In the genomic region with DNA sequence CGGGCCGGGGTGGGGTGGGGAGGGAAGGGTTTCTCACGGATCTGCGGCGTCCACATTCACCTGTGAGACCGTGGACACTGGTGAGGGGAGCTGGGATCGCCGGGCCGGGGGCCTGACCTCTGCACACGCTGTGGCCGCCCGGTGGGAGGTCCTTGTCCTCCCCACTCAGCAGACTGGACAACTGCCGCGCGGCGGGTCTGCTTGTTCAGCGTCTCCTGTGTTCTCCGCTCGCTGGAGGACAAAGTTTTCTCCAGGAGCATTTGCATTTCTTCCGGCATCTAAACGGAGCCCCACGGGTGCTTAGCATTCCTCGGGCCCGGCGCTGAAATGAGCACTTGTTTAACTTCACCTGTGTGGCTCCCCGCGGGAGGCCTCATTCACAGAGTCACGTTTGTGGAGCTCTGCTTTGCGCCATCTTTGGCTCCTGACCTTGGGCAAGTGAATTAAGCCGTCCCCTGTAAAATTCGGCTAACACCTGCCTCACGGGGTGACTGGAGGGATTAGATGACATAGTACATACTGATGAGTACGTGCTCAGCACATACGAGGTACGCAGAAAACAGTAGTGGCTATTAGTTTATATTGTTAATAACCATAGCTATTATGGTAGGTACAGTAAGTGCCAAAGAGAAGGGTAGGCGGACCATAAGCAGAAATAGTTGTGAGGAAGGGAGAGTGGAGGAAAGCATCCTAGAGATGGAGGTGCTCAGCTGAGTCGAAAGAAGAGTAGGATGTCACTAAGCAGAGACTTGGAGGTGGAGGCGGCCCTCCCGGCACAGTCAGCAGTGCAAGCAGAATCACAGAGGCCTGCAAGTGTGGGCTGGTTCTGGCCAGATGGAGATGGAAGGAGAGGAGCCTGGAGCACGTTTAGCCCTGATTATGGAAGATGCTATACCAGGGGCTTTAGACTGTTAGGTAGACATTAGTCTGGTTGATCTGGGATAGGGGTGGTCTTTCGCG, we compare ENCODE assay signal across 8 cellular contexts. TPM values are rescaled to one million over a fixed set of nuclear protein-coding genes. Genes with fewer than 3 reads are reported as not detected.
A peak's percentile ranks its signal among the peaks of the same experiment; 100 is the strongest.
DNase-seq lines count a peak whose midpoint lies in the region; ATAC-seq and TF ChIP-seq lines count a peak whose summit lies in the region.

No MANE protein-coding gene starts in this region.

- TSS peak; percentile 18 for BruUV-seq in MCF 10A (replicated peaks; lab: Mats Ljungman, UMichigan)

- no peaks in the 10 kb centered on the region for H3K9me3 Mint-ChIP-seq in activated CD4-positive, alpha-beta T cell treated with anti-CD3 and anti-CD28 coated beads for 36 hours (ENCODE audit: low read depth)
- H3K9me3 Mint-ChIP-seq in MCF 10A (ENCODE audit: unreplicated experiment) = no peaks in the 10 kb centered on the region
- no peaks in the 10 kb centered on the region for H3K9me3 Mint-ChIP-seq in stimulated activated naive B cell treated with anti-CD40 and anti-IgM and Interleukin-4, amounts not matched to agents 10 μg/mL and 1 μg/mL and 100 μg/mL, for 72 hours

- peaks cover 35% of the 10 kb centered on the region for H3K4me1 Mint-ChIP-seq in activated CD4-positive, alpha-beta T cell treated with anti-CD3 and anti-CD28 coated beads for 36 hours
- H3K4me1 Mint-ChIP-seq in MCF 10A (ENCODE audit: insufficient read depth, unreplicated experiment) = peaks cover 14% of the 10 kb centered on the region
- peaks cover 24 to 38% of the 10 kb centered on the region in 2 donors for H3K4me1 Mint-ChIP-seq in stimulated activated naive B cell treated with anti-CD40 and anti-IgM and Interleukin-4, amounts not matched to agents 10 μg/mL and 1 μg/mL and 100 μg/mL, for 72 hours

- peak overlapping the region; percentile 99 for H3K4me3 Mint-ChIP-seq in activated CD4-positive, alpha-beta T cell treated with anti-CD3 and anti-CD28 coated beads for 36 hours
- peak overlapping the region; percentile 91 for H3K4me3 Mint-ChIP-seq in MCF 10A (ENCODE audit: unreplicated experiment)
- peak overlapping the region; percentile 89 to 93 for H3K4me3 Mint-ChIP-seq in stimulated activated naive B cell treated with anti-CD40 and anti-IgM and Interleukin-4, amounts not matched to agents 10 μg/mL and 1 μg/mL and 100 μg/mL, for 72 hours

- no peaks in the 10 kb centered on the region for H3K27me3 Mint-ChIP-seq in activated CD4-positive, alpha-beta T cell treated with anti-CD3 and anti-CD28 coated beads for 36 hours
- H3K27me3 Mint-ChIP-seq in MCF 10A (ENCODE audit: insufficient read depth, unreplicated experiment) = no peaks in the 10 kb centered on the region
- H3K27me3 Mint-ChIP-seq in stimulated activated naive B cell treated with anti-CD40 and anti-IgM and Interleukin-4, amounts not matched to agents 10 μg/mL and 1 μg/mL and 100 μg/mL, for 72 hours = no peaks in the 10 kb centered on the region

- H3K36me3 Mint-ChIP-seq in activated CD4-positive, alpha-beta T cell treated with anti-CD3 and anti-CD28 coated beads for 36 hours (ENCODE audit: low read depth) = peaks cover 42% of the 10 kb centered on the region
- peaks cover 46% of the 10 kb centered on the region for H3K36me3 Mint-ChIP-seq in MCF 10A (ENCODE audit: insufficient read depth, unreplicated experiment)
- H3K36me3 Mint-ChIP-seq in stimulated activated naive B cell treated with anti-CD40 and anti-IgM and Interleukin-4, amounts not matched to agents 10 μg/mL and 1 μg/mL and 100 μg/mL, for 72 hours = peaks cover 29 to 33% of the 10 kb centered on the region in 2 donors

- CTCF ChIA-PET in activated CD4-positive, alpha-beta T cell treated with anti-CD3 and anti-CD28 coated beads for 36 hours (lab: Charles Lee) = interaction anchor here (0.6 to 2.2 kb wide), 3 partner anchors 31 to 472 kb away, joined by 3 to 8 read pairs (median 3); no protein-coding TSS in a partner anchor
- CTCF ChIA-PET in MCF 10A (lab: Yijun Ruan, JAX) = interaction anchor here (0.6 to 1.4 kb wide), 4 partner anchors 21 to 330 kb away, joined by 3 to 4 read pairs (median 4); no protein-coding TSS in a partner anchor

- intact Hi-C loops in activated CD4-positive, alpha-beta T cell treated with anti-CD3 and anti-CD28 coated beads for 36 hours (cut with DNase I, micrococcal nuclease) = loop anchor here in 1 of 2 experiments (5.0 kb wide), 1 partner anchor 214 kb away; no protein-coding TSS in a partner anchor
- intact Hi-C loops in MCF 10A (cut with micrococcal nuclease) = no loop called here

- ATAC-seq in activated CD4-positive, alpha-beta T cell treated with anti-CD3 and anti-CD28 coated beads for 36 hours = peak; percentile 54
- peak; percentile 12 to 14 for ATAC-seq in stimulated activated naive B cell treated with anti-CD40 and anti-IgM and Interleukin-4, amounts not matched to agents 10 μg/mL and 1 μg/mL and 100 μg/mL, for 72 hours (replicated peaks)

- peak overlapping the region; percentile 94 for H3K27ac Mint-ChIP-seq in activated CD4-positive, alpha-beta T cell treated with anti-CD3 and anti-CD28 coated beads for 36 hours
- H3K27ac Mint-ChIP-seq in MCF 10A (ENCODE audit: low read depth, unreplicated experiment) = peak overlapping the region; percentile 89
- peak overlapping the region; percentile 92 for H3K27ac Mint-ChIP-seq in stimulated activated naive B cell treated with anti-CD40 and anti-IgM and Interleukin-4, amounts not matched to agents 10 μg/mL and 1 μg/mL and 100 μg/mL, for 72 hours

- TF ChIP-seq CTCF in MCF 10A (IDR thresholded peaks at IDR 0.05; ENCODE audit: unreplicated experiment) = no peak

- DNase-seq in activated CD4-positive, alpha-beta T cell treated with anti-CD3 and anti-CD28 coated beads for 36 hours = peak; percentile 59
- DNase-seq in activated CD4-positive, alpha-beta T cell treated with anti-CD3 and anti-CD28 coated beads, Interleukin-2, amount 50 U/mL, for 4 hours = no peak
- peak; percentile 35 for DNase-seq in NAMALWA (ENCODE audit: low spot score)
- DNase-seq in MCF 10A (ENCODE audit: unreplicated experiment) = peak; percentile 24
- DNase-seq in left kidney (ENCODE audit: low read depth, low spot score) = peak; percentile 45
- DNase-seq in stimulated activated naive B cell treated with anti-CD40 and anti-IgM and Interleukin-4, amounts not matched to agents 10 μg/mL and 1 μg/mL and 100 μg/mL, for 72 hours = no peak
- no peak for DNase-seq in dedifferentiated amniotic fluid mesenchymal stem cell (ENCODE audit: extremely low spot score)
- DNase-seq in HCEC 1CT = no peak

- POLR2A ChIA-PET in activated CD4-positive, alpha-beta T cell treated with anti-CD3 and anti-CD28 coated beads for 36 hours (lab: Charles Lee) = interaction anchor here (0.7 kb wide), 2 partner anchors 8 to 23 kb away, joined by 3 to 5 read pairs; no protein-coding TSS in a partner anchor
- POLR2A ChIA-PET in MCF 10A (lab: Yijun Ruan, JAX) = interaction anchor here (0.5 to 2.5 kb wide), 34 partner anchors 8 to 1172 kb away, joined by 3 to 9 read pairs (median 3); a partner anchor contains a TSS

RNA-seq across cellular contexts. Expression of a gene that starts 0.9 kb away (rescaled TPM):
- total RNA-seq in activated CD4-positive, alpha-beta T cell treated with anti-CD3 and anti-CD28 coated beads for 36 hours = 10 to 100 TPM; 61.4 to 75.3 TPM
- total RNA-seq in MCF 10A (2022) = 46.6 and 48.7 TPM in 2 replicates

RNA-seq across cellular contexts. Expression of a gene that starts 39.7 kb away (rescaled TPM):
- total RNA-seq in activated CD4-positive, alpha-beta T cell treated with anti-CD3 and anti-CD28 coated beads for 36 hours = 10 to 100 TPM; 39.9 to 42.4 TPM
- 12.7 and 19.9 TPM in 2 replicates for total RNA-seq in MCF 10A (2022)

Comparison
In these comparisons a context has a peak if more than half of its experiments do, and no peak if none do; other contexts are left out.
1. DNase-seq: peak in activated CD4-positive, alpha-beta T cell treated with anti-CD3 and anti-CD28 coated beads for 36 hours (single experiment), NAMALWA (single experiment), MCF 10A (single experiment) and left kidney (single experiment); none in activated CD4-positive, alpha-beta T cell treated with anti-CD3 and anti-CD28 coated beads, Interleukin-2, amount 50 U/mL, for 4 hours (0 of 2), stimulated activated naive B cell treated with anti-CD40 and anti-IgM and Interleukin-4, amounts not matched to agents 10 μg/mL and 1 μg/mL and 100 μg/mL, for 72 hours (single experiment), dedifferentiated amniotic fluid mesenchymal stem cell (single experiment) and HCEC 1CT (single experiment).
2. Peak in every context shown above with its lines, with median percentiles within 50 percentile points of each other: H3K27ac Mint-ChIP-seq and H3K4me3 Mint-ChIP-seq.